ENCODE assay signal across 8 cellular contexts in the genomic region with DNA sequence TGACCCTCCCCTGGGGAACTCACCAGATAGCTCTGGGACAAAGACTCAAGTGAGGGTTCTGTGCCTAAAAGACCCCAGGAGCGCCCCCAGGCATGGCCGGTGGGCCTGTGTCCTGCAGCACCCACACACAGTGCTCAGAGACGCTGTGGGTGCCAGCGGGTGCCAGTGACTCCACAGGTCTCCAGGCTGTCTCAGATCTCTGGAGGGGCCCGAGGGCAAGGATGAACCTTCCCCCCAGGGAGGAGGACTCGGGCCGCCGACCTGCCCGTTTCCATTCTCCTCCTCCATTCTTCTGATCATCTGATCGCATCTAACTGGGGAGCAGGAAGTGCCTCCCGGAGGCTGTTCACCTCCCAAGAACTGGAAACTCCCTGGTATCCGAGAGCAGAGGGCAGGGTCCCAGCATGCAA. TPM values are rescaled to one million over a fixed set of nuclear protein-coding genes. Genes with fewer than 3 reads are reported as not detected.
DNase-seq lines count a peak whose midpoint lies in the region; ATAC-seq and TF ChIP-seq lines count a peak whose summit lies in the region.

No MANE protein-coding gene starts in this region.

- no peak for TF ChIP-seq RAD21 in SK-N-SH (IDR thresholded peaks at IDR 0.05; ENCODE audit: low read length)

- H4K20me1 ChIP-seq in SK-N-SH (ENCODE audit: insufficient read depth), result no peaks in the 10 kb centered on the region; the same call in 1 of the 2 replicates

- H3K27ac ChIP-seq in SK-N-SH (ENCODE audit: low read depth in 2 of 2, low read length in 1 of 2) (no peak overlapping the region), lower lobe of right lung (peak overlapping the region; percentile 81), brain microvascular endothelial cell (no peak overlapping the region)

- H3F3A ChIP-seq in SK-N-SH (replicated peaks; ENCODE audit: insufficient read depth), result no peaks in the 10 kb centered on the region

- intact Hi-C loops in lower lobe of right lung (cut with DNase I), result no loop called here

- CTCF ChIA-PET in SK-N-SH (lab: Yijun Ruan, JAX), result interaction anchor here (0.7 to 3.1 kb wide), 2 partner anchors 32 to 440 kb away, joined by 3 to 9 read pairs; no protein-coding TSS in a partner anchor

- no peak overlapping the region for H3K4me2 ChIP-seq in SK-N-SH

- H3K9ac ChIP-seq in SK-N-SH, result no peak overlapping the region

- H3K9me2 ChIP-seq in SK-N-SH, result no peaks in the 10 kb centered on the region

- H3K9me3 ChIP-seq in SK-N-SH (no peaks in the 10 kb centered on the region), lower lobe of right lung (no peaks in the 10 kb centered on the region)

- no peak overlapping the region for H2AFZ ChIP-seq in SK-N-SH (ENCODE audit: low read depth)

- H3K79me2 ChIP-seq in SK-N-SH (ENCODE audit: insufficient read depth), result no peaks in the 10 kb centered on the region

- ATAC-seq in SK-N-SH treated with all-trans-retinoic acid at 6 μM for 48 hours (peak; percentile 5; the same call in 1 of the 3 replicates), HG03103 (IDR thresholded peaks at IDR 0.05; ENCODE audit: low read depth, unreplicated experiment) (peak; percentile 31), lower lobe of right lung (peak; percentile 3 to 5)

- POLR2A ChIA-PET in SK-N-SH (lab: Yijun Ruan, JAX), result no interaction called here

- H3K4me3 ChIP-seq in SK-N-SH (ENCODE audit: low read depth in 2 of 2, low read length in 1 of 2) (no peak overlapping the region), lower lobe of right lung (peak overlapping the region; percentile 50), brain microvascular endothelial cell (ENCODE audit: low read depth, low read length) (no peak overlapping the region)

- in situ Hi-C loops in brain microvascular endothelial cell (cut with HindIII; ENCODE audit: low pct_ligation_motif_present, low sequenced_read_pairs), result no loop called here

- peaks cover 0 to 17% of the 10 kb centered on the region in 2 experiments for H3K36me3 ChIP-seq in SK-N-SH (replicated peaks in 1 of 2; ENCODE audit: control insufficient read depth in 1 of 2, insufficient read depth in 2 of 2, low read length in 1 of 2)
- peaks cover 27% of the 10 kb centered on the region for H3K36me3 ChIP-seq in lower lobe of right lung
- H3K36me3 ChIP-seq in brain microvascular endothelial cell (replicated peaks), result peaks cover 6% of the 10 kb centered on the region

- H3K27me3 ChIP-seq in SK-N-SH (ENCODE audit: insufficient read depth) (no peaks in the 10 kb centered on the region), lower lobe of right lung (ENCODE audit: low read depth) (peaks cover 18% of the 10 kb centered on the region), brain microvascular endothelial cell (replicated peaks) (peaks cover 2% of the 10 kb centered on the region)

- DNase-seq in SK-N-SH, result no peak
- peak; percentile 62 to 70 for DNase-seq in activated CD4-positive, alpha-beta T cell treated with anti-CD3 and anti-CD28 coated beads, Interleukin-2, amount 50 U/mL, for 48 hours
- no peak for DNase-seq in lower lobe of right lung
- DNase-seq in LoVo (ENCODE audit: low spot score), result no peak
- no peak for DNase-seq in brain microvascular endothelial cell
- DNase-seq in cerebellar cortex (ENCODE audit: low spot score), result no peak

- no peaks in the 10 kb centered on the region; a peak in 1 of 4 replicates for H3K4me1 ChIP-seq in SK-N-SH (ENCODE audit: control insufficient read depth in 1 of 2, insufficient read depth in 2 of 2, low read depth in 1 of 2, low read length in 1 of 2)
- peaks cover 46% of the 10 kb centered on the region for H3K4me1 ChIP-seq in lower lobe of right lung

- TF ChIP-seq CTCF in SK-N-SH (IDR thresholded peaks at IDR 0.05) (no peak), lower lobe of right lung (IDR thresholded peaks at IDR 0.05) (no peak), brain microvascular endothelial cell (IDR thresholded peaks at IDR 0.05; ENCODE audit: low read depth, low read length, missing control alignments) (no peak)

- 63% methylated on average over 3 of the region's 12 CpGs for WGBS in SK-N-SH (ENCODE audit: low lambda C conversion rate)

- no peak for TF ChIP-seq EP300 in SK-N-SH (IDR thresholded peaks at IDR 0.05; ENCODE audit: borderline replicate concordance in 1 of 2, low read depth in 1 of 2, low read length in 1 of 2)

TF ChIP-seq in SK-N-SH treated with all-trans-retinoic acid at 6 μM for 48 hours, 23 proteins besides CTCF, POLR2A, EP300 and RAD21 (continues in another document):
- TF ChIP-seq ZNF8 (CRISPR knock-in tag; IDR thresholded peaks at IDR 0.05), result no peak
- TF ChIP-seq ZFP30 (CRISPR knock-in tag; IDR thresholded peaks at IDR 0.05), result no peak
- TF ChIP-seq ZC3H10 (CRISPR knock-in tag; IDR thresholded peaks at IDR 0.05), result no peak
- no peak for TF ChIP-seq ISL1 (CRISPR knock-in tag; IDR thresholded peaks at IDR 0.05)
- no peak for TF ChIP-seq TCF4 (CRISPR knock-in tag; IDR thresholded peaks at IDR 0.05; ENCODE audit: borderline replicate concordance)
- TF ChIP-seq ESRRG (CRISPR knock-in tag; IDR thresholded peaks at IDR 0.05), result no peak
- TF ChIP-seq, protein P1, sequence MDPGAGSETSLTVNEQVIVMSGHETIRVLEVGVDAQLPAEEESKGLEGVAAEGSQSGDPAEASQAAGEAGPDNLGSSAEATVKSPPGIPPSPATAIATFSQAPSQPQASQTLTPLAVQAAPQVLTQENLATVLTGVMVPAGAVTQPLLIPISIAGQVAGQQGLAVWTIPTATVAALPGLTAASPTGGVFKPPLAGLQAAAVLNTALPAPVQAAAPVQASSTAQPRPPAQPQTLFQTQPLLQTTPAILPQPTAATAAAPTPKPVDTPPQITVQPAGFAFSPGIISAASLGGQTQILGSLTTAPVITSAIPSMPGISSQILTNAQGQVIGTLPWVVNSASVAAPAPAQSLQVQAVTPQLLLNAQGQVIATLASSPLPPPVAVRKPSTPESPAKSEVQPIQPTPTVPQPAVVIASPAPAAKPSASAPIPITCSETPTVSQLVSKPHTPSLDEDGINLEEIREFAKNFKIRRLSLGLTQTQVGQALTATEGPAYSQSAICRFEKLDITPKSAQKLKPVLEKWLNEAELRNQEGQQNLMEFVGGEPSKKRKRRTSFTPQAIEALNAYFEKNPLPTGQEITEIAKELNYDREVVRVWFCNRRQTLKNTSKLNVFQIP (CRISPR knock-in tag; IDR thresholded peaks at IDR 0.05; ENCODE audit: borderline replicate concordance, low read depth), result no peak
- no peak for TF ChIP-seq GLIS3 (CRISPR knock-in tag; IDR thresholded peaks at IDR 0.05)

TF ChIP-seq in SK-N-SH, 30 proteins besides CTCF, POLR2A, EP300 and RAD21:
- TF ChIP-seq, protein P2, sequence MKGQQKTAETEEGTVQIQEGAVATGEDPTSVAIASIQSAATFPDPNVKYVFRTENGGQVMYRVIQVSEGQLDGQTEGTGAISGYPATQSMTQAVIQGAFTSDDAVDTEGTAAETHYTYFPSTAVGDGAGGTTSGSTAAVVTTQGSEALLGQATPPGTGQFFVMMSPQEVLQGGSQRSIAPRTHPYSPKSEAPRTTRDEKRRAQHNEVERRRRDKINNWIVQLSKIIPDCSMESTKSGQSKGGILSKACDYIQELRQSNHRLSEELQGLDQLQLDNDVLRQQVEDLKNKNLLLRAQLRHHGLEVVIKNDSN (IDR thresholded peaks at IDR 0.05; ENCODE audit: borderline replicate concordance, low read depth), result no peak
- TF ChIP-seq EZH2phosphoT487 (IDR thresholded peaks at IDR 0.05; ENCODE audit: borderline replicate concordance, low read depth), result no peak
- no peak for TF ChIP-seq FOXM1 (IDR thresholded peaks at IDR 0.05; ENCODE audit: low read depth)
TF ChIP-seq in SK-N-SH: peak in this region for 0.

RNA-seq across cellular contexts. Expression of gene ADAM8, which starts 1.0 kb away (rescaled TPM):
- polyA plus RNA-seq in SK-N-SH (2012; rRNA removed), result 1.6 and 1.7 TPM in 2 replicates
- 0.33 and 0.42 TPM in 2 replicates for polyA plus RNA-seq in SK-N-SH (2012; cell fraction: cytosol; rRNA removed)
- polyA plus RNA-seq in SK-N-SH (2012; cell fraction: nucleus; rRNA removed), result 13.7 and 16.4 TPM in 2 replicates
- total RNA-seq in lower lobe of right lung, result 18.7 TPM

RNA-seq across cellular contexts. Expression of gene TUBGCP2, which starts 33.0 kb away (rescaled TPM):
- polyA plus RNA-seq in SK-N-SH (2012; rRNA removed), result 47.4 and 49.1 TPM in 2 replicates
- 21.2 and 31.5 TPM in 2 replicates for polyA plus RNA-seq in SK-N-SH (2012; cell fraction: cytosol; rRNA removed)
- 99.3 and 109 TPM in 2 replicates for polyA plus RNA-seq in SK-N-SH (2012; cell fraction: nucleus; rRNA removed)
- total RNA-seq in lower lobe of right lung, result 54.5 TPM

RNA-seq across cellular contexts. Expression of gene ZNF511, which starts 33.0 kb away (rescaled TPM):
- 43.5 and 62.3 TPM in 2 replicates for polyA plus RNA-seq in SK-N-SH (2012; rRNA removed)
- 33.7 and 40.0 TPM in 2 replicates for polyA plus RNA-seq in SK-N-SH (2012; cell fraction: cytosol; rRNA removed)
- 41.9 and 53.5 TPM in 2 replicates for polyA plus RNA-seq in SK-N-SH (2012; cell fraction: nucleus; rRNA removed)
- 44.8 TPM for total RNA-seq in lower lobe of right lung

RNA-seq across cellular contexts. Expression of gene VENTX, which starts 38.0 kb away (rescaled TPM):
- polyA plus RNA-seq in SK-N-SH (2012; rRNA removed), result not detected in 2 replicates
- not detected in 2 replicates for polyA plus RNA-seq in SK-N-SH (2012; cell fraction: cytosol; rRNA removed)
- not detected in 2 replicates for polyA plus RNA-seq in SK-N-SH (2012; cell fraction: nucleus; rRNA removed)
- total RNA-seq in lower lobe of right lung, result 4.5 TPM

RNA-seq across cellular contexts. Expression of gene UTF1, which starts 45.7 kb away (rescaled TPM):
- polyA plus RNA-seq in SK-N-SH (2012; rRNA removed), result not detected in 2 replicates
- polyA plus RNA-seq in SK-N-SH (2012; cell fraction: cytosol; rRNA removed), result not detected in 2 replicates
- not detected in 2 replicates for polyA plus RNA-seq in SK-N-SH (2012; cell fraction: nucleus; rRNA removed)
- total RNA-seq in lower lobe of right lung, result not detected

Comparison
In these comparisons a context has a peak if more than half of its experiments do, and no peak if none do; other contexts are left out.
1. DNase-seq: peak in activated CD4-positive, alpha-beta T cell treated with anti-CD3 and anti-CD28 coated beads, Interleukin-2, amount 50 U/mL, for 48 hours (2 of 2); none in SK-N-SH (single experiment), lower lobe of right lung (single experiment), LoVo (single experiment), brain microvascular endothelial cell (single experiment) and cerebellar cortex (single experiment).
2. Peak in every context shown above with its lines, with median percentiles within 50 percentile points of each other: ATAC-seq.